7 cellular contexts compared by ENCODE assay signal in the genomic region with DNA sequence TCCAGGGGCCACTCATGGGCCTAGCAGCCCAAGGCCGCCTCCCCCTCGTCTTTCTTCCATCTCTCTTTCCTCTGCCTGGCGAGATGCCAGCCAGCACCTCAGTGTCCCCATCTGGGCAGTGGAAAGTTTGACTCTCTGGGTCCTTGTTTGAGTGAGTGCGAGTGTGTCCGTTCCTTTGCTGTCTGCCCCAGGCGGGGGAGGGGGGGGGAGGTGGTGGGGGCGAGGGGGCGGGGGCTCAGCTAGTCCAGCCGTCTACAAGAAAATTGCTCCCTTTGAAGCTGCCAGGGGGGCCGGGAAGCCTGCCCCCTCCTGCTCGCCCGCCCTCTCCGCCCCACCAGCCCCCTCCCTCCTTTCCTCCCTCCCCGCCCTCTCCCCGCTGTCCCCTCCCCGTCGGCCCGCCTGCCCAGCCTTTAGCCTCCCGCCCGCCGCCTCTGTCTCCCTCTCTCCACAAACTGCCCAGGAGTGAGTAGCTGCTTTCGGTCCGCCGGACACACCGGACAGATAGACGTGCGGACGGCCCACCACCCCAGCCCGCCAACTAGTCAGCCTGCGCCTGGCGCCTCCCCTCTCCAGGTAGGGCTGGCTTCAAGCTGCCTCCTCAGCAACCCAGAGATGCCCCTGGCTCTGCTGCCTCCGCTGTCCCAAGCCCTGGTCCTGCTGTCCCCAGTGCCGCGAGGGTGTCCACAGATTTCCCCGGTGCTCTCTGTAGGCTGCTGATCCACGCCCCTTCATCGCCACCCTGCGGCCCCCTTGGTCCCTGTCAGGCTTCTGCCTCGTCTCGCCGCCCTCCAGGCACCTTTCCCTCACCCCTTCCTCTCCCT. TPM values are rescaled to one million over a fixed set of nuclear protein-coding genes. Genes with fewer than 3 reads are reported as not detected.
A peak's percentile ranks its signal among the peaks of the same experiment; 100 is the strongest.
DNase-seq lines count a peak whose midpoint lies in the region; ATAC-seq and TF ChIP-seq lines count a peak whose summit lies in the region.

A gene (plus strand): TSS at position 440 of the 821 bp plus-strand sequence. CDS start 9,652 bp downstream, outside the sequence.

- H3K36me3 ChIP-seq in WERI-Rb-1: no peaks in the 10 kb centered on the region
- no peaks in the 10 kb centered on the region for H3K36me3 ChIP-seq in heart right ventricle
- no peaks in the 10 kb centered on the region for H3K36me3 ChIP-seq in rectal smooth muscle tissue (ENCODE audit: control insufficient read depth, insufficient read depth, low read length)
- no peaks in the 10 kb centered on the region for H3K36me3 ChIP-seq in colonic mucosa

- H3K4me1 ChIP-seq in heart right ventricle: peaks cover 0 to 21% (median 5%) of the 10 kb centered on the region in 9 donors
- H3K4me1 ChIP-seq in rectal smooth muscle tissue (ENCODE audit: control insufficient read depth, insufficient read depth, low read length): no peaks in the 10 kb centered on the region
- H3K4me1 ChIP-seq in colonic mucosa: no peaks in the 10 kb centered on the region

- H3K9ac ChIP-seq in rectal smooth muscle tissue (ENCODE audit: low read length) (no peak within 1 kb of the TSS), colonic mucosa (ENCODE audit: low read depth in 2 of 2, low read length in 2 of 2) (no peak within 1 kb of the TSS)

- TF ChIP-seq CTCF in WERI-Rb-1 (IDR thresholded peaks at IDR 0.05; ENCODE audit: low read depth, low read length) (peak; percentile 90), heart right ventricle (IDR thresholded peaks at IDR 0.05) (peak in 7 of 9 donors; percentile 8 to 58 (median 41)), colonic mucosa (IDR thresholded peaks at IDR 0.05) (no peak)

- DNase-seq in HT-29 (ENCODE audit: low spot score) (no peak), WERI-Rb-1 (peak; percentile 92), heart right ventricle (peak; percentile 47 to 59), colonic mucosa (no peak), midbrain (lab: John Stamatoyannopoulos, UW) (no peak)
- DNase-seq in activated effector memory CD4-positive, alpha-beta T cell treated with anti-CD3 and anti-CD28 coated beads, Interleukin-2, amount 50 U/mL, for 16 hours: no peak

- H3K9me3 ChIP-seq in WERI-Rb-1 (ENCODE audit: severe bottlenecking): no peaks in the 10 kb centered on the region
- H3K9me3 ChIP-seq in heart right ventricle: no peaks in the 10 kb centered on the region
- no peaks in the 10 kb centered on the region for H3K9me3 ChIP-seq in colonic mucosa

- intact Hi-C loops in heart right ventricle (cut with DNase I): loop anchor here in 3 of 10 donors (2.0 kb wide), 2 partner anchors 18 to 24 kb away; a partner anchor contains a TSS
- intact Hi-C loops in colonic mucosa (cut with DNase I): no loop called here

- H3K27me3 ChIP-seq in WERI-Rb-1 (ENCODE audit: insufficient read depth, low read depth, severe bottlenecking): peaks cover 29% of the 10 kb centered on the region
- H3K27me3 ChIP-seq in heart right ventricle: peaks cover 0 to 18% (median 0%) of the 10 kb centered on the region in 7 donors
- no peaks in the 10 kb centered on the region for H3K27me3 ChIP-seq in rectal smooth muscle tissue (ENCODE audit: control insufficient read depth, insufficient read depth, low read length)
- no peaks in the 10 kb centered on the region for H3K27me3 ChIP-seq in colonic mucosa

- peak; percentile 31 to 71 (median 64) for ATAC-seq in heart right ventricle

- peak within 1 kb of the TSS; percentile 47; the same call in 1 of the 2 replicates for H3K27ac ChIP-seq in WERI-Rb-1
- H3K27ac ChIP-seq in heart right ventricle: peak within 1 kb of the TSS in 9 of 10 donors; percentile 52 to 81 (median 71)
- H3K27ac ChIP-seq in rectal smooth muscle tissue (ENCODE audit: low read depth, low read length): no peak within 1 kb of the TSS
- H3K27ac ChIP-seq in colonic mucosa: no peak within 1 kb of the TSS

- H3K4me3 ChIP-seq in WERI-Rb-1 (ENCODE audit: low read depth, low read length): peak within 1 kb of the TSS; percentile 5
- H3K4me3 ChIP-seq in heart right ventricle: peak within 1 kb of the TSS; percentile 10 to 58 (median 50)
- peak within 1 kb of the TSS; percentile 33 for H3K4me3 ChIP-seq in rectal smooth muscle tissue (ENCODE audit: low read length)
- H3K4me3 ChIP-seq in colonic mucosa: no peak within 1 kb of the TSS

- 10 to 11% methylated on average over 5 to 37 of the region's 41 CpGs for WGBS in heart right ventricle, 2 donors

RNA-seq across cellular contexts. Expression of the gene that starts here (rescaled TPM):
- total RNA-seq in HT-29 (2014; rRNA removed; shearing (Covaris generic)): 14.0 and 23.2 TPM in 2 replicates
- total RNA-seq in heart right ventricle (100 to 1,000 TPM in 1 of 10 donors, 10 to 100 TPM in 9; 38.7 to 202 (median 62.4) TPM), colonic mucosa (10 to 100 TPM in 1 of 2 donors, 1 to 10 TPM in 1; 6.0 to 11.4 TPM)
- polyA plus RNA-seq in heart right ventricle: 100 to 1,000 TPM; 101 to 116 TPM

Comparison
In these comparisons a context has a peak if more than half of its experiments do, and no peak if none do; other contexts are left out.
1. DNase-seq: peak in WERI-Rb-1 (single experiment) and heart right ventricle (2 of 2); none in HT-29 (single experiment), colonic mucosa (single experiment), midbrain (single experiment) and activated effector memory CD4-positive, alpha-beta T cell treated with anti-CD3 and anti-CD28 coated beads, Interleukin-2, amount 50 U/mL, for 16 hours (single experiment).
2. H3K27ac ChIP-seq: peak in WERI-Rb-1 (single experiment) and heart right ventricle (9 of 10); none in rectal smooth muscle tissue (single experiment) and colonic mucosa (single experiment).